8 cellular contexts compared by ENCODE assay signal in the genomic region with DNA sequence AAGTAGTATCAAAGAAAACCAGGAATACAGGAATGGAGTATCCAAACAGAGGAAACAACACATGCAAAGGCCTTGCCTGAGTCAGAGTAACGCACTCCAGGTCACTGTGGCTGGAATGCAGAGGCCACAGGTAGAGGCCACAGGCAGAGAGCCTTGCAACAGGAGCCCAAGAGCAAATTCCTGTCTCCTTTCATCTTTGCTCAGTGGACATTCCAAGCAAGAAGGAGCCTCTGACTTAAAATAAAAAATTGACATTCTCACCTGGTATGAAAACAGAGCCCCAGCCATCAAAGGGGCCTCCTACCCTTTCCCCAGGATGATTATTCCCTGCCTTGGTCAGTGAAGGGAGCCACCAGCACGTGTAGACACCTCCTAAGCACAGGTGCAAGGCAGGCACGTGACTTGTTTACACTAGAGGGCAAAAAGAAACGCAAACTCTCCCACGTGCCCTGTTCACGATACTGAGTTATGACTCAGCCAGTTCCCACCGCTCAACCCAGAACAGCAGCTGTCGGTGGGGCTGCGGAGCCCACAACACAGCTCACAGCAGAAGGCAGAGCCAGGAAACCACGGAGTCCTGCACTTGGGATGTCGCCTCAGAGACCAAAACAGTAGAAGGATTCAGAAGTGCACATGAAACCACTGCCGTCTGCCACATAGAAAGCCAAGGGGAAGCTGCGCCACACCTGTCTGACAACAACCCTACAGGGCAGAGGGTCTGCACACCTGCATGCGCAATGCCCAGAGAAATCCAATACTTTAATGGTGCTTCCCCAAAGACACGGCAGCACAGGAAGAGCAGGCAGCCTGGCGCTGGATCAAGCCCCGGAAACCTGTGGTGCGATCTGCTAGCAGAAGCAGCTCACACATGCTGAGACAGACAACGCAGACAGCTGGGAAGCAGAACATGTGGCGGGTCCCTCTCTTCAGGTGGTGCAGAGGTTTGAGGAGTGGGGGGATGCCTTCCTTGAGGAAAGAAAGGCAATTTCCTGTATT. TPM values are rescaled to one million over a fixed set of nuclear protein-coding genes. Genes with fewer than 3 reads are reported as not detected.
DNase-seq lines count a peak whose midpoint lies in the region; ATAC-seq and TF ChIP-seq lines count a peak whose summit lies in the region.

No MANE protein-coding gene starts in this region.

- H3K27me3 ChIP-seq in CD8-positive, alpha-beta T cell (ENCODE audit: insufficient read depth, low read length), result no peaks in the 10 kb centered on the region
- H3K27me3 ChIP-seq in foreskin keratinocyte, result no peaks in the 10 kb centered on the region

- H3K4me2 ChIP-seq in OCI-LY7 (ENCODE audit: low read length), result peak overlapping the region; percentile 54

- peak overlapping the region; percentile 64 for H2AFZ ChIP-seq in OCI-LY7 (ENCODE audit: low read length)

- H3K4me3 Mint-ChIP-seq in CD8-positive, alpha-beta T cell, result peak overlapping the region; percentile 85
- H3K4me3 Mint-ChIP-seq in activated T-helper 2 cell treated with anti-CD3 and anti-CD28 coated beads, Interferon-gamma antibody, Interleukin-2, Interleukin-4, amounts not matched to agents 10 μg/mL and 5 μg/mL and 100 μg/mL, durations not matched to agents 14 hours and 24 hours and 36 hours (ENCODE audit: low read depth), result peak overlapping the region; percentile 47

- no peak for TF ChIP-seq CTCF in CD8-positive, alpha-beta T cell (IDR thresholded peaks at IDR 0.05)
- no peak for TF ChIP-seq CTCF in OCI-LY7 (conservative IDR thresholded peaks at IDR 0.05; ENCODE audit: low read length)
- TF ChIP-seq CTCF in foreskin keratinocyte (conservative IDR thresholded peaks at IDR 0.05), result peak; percentile 46
- no peak for TF ChIP-seq CTCF in retinal pigment epithelial cell (conservative IDR thresholded peaks at IDR 0.05; ENCODE audit: low read depth, low read length)

- peak; percentile 87 for ATAC-seq in CD8-positive, alpha-beta T cell
- ATAC-seq in GM19467 (IDR thresholded peaks at IDR 0.05; ENCODE audit: unreplicated experiment) (peak; percentile 93), HG03571 (IDR thresholded peaks at IDR 0.05; ENCODE audit: unreplicated experiment) (peak; percentile 90), foreskin keratinocyte (peak; percentile 90)

- H3K4me3 ChIP-seq in CD8-positive, alpha-beta T cell (ENCODE audit: low read depth, low read length), result peak overlapping the region; percentile 57
- peak overlapping the region; percentile 47 for H3K4me3 ChIP-seq in OCI-LY7 (ENCODE audit: low read depth, low read length, poor library complexity, severe bottlenecking)
- no peak overlapping the region for H3K4me3 ChIP-seq in retinal pigment epithelial cell (ENCODE audit: low read length)

- H3K27ac Mint-ChIP-seq in CD8-positive, alpha-beta T cell, result peak overlapping the region; percentile 74
- H3K27ac Mint-ChIP-seq in activated T-helper 2 cell treated with anti-CD3 and anti-CD28 coated beads, Interferon-gamma antibody, Interleukin-2, Interleukin-4, amounts not matched to agents 10 μg/mL and 5 μg/mL and 100 μg/mL, durations not matched to agents 14 hours and 24 hours and 36 hours, result no peak overlapping the region

- H3K79me2 ChIP-seq in OCI-LY7 (ENCODE audit: insufficient read depth, low read depth, low read length), result no peaks in the 10 kb centered on the region

- H3K36me3 Mint-ChIP-seq in CD8-positive, alpha-beta T cell, result no peaks in the 10 kb centered on the region
- H3K36me3 Mint-ChIP-seq in activated T-helper 2 cell treated with anti-CD3 and anti-CD28 coated beads, Interferon-gamma antibody, Interleukin-2, Interleukin-4, amounts not matched to agents 10 μg/mL and 5 μg/mL and 100 μg/mL, durations not matched to agents 14 hours and 24 hours and 36 hours (ENCODE audit: low read depth), result no peaks in the 10 kb centered on the region

- BruUV-seq in OCI-LY7 (replicated peaks; lab: Mats Ljungman, UMichigan), result no TSS peak

- peak; percentile 2 to 74 (median 47) for DNase-seq in CD8-positive, alpha-beta T cell
- peak; percentile 25 for DNase-seq in OCI-LY7 (ENCODE audit: low spot score)
- DNase-seq in activated T-helper 2 cell treated with anti-CD3 and anti-CD28 coated beads, Interferon-gamma antibody, Interleukin-2, Interleukin-4, amounts not matched to agents 10 μg/mL and 5 μg/mL and 100 μg/mL, durations not matched to agents 14 hours and 24 hours and 36 hours (ENCODE audit: low spot score), result peak; percentile 20
- DNase-seq in foreskin keratinocyte, result peak; percentile 59 to 77
- peak; percentile 90 for DNase-seq in retinal pigment epithelial cell (ENCODE audit: low read depth)
- DNase-seq in epidermal melanocyte (ENCODE audit: insufficient read length, low spot score), result no peak

- POLR2A ChIA-PET in CD8-positive, alpha-beta T cell (lab: Charles Lee), result interaction anchor here (0.6 to 1.1 kb wide), 2 partner anchors 10 to 22 kb away, joined by 3 read pairs; no protein-coding TSS in a partner anchor
- POLR2A ChIA-PET in OCI-LY7 (lab: Charles Lee), result no interaction called here

- no peaks in the 10 kb centered on the region for H3K36me3 ChIP-seq in CD8-positive, alpha-beta T cell (ENCODE audit: insufficient read depth, low read length)
- H3K36me3 ChIP-seq in OCI-LY7 (ENCODE audit: insufficient read depth, low read length), result no peaks in the 10 kb centered on the region

- H3K9me3 Mint-ChIP-seq in CD8-positive, alpha-beta T cell, result no peaks in the 10 kb centered on the region
- H3K9me3 Mint-ChIP-seq in activated T-helper 2 cell treated with anti-CD3 and anti-CD28 coated beads, Interferon-gamma antibody, Interleukin-2, Interleukin-4, amounts not matched to agents 10 μg/mL and 5 μg/mL and 100 μg/mL, durations not matched to agents 14 hours and 24 hours and 36 hours, result no peaks in the 10 kb centered on the region

- peaks cover 12% of the 10 kb centered on the region for H3K4me1 ChIP-seq in CD8-positive, alpha-beta T cell (ENCODE audit: insufficient read depth, low read length)
- H3K4me1 ChIP-seq in OCI-LY7 (ENCODE audit: insufficient read depth, low read length, poor library complexity, severe bottlenecking) (no peaks in the 10 kb centered on the region), foreskin keratinocyte (peaks cover 31% of the 10 kb centered on the region)

- no peaks in the 10 kb centered on the region for H3K9me2 ChIP-seq in OCI-LY7 (ENCODE audit: insufficient read depth, low read length)

- peaks cover 17% of the 10 kb centered on the region for H3K4me1 Mint-ChIP-seq in CD8-positive, alpha-beta T cell (ENCODE audit: low read depth)
- peaks cover 10% of the 10 kb centered on the region for H3K4me1 Mint-ChIP-seq in activated T-helper 2 cell treated with anti-CD3 and anti-CD28 coated beads, Interferon-gamma antibody, Interleukin-2, Interleukin-4, amounts not matched to agents 10 μg/mL and 5 μg/mL and 100 μg/mL, durations not matched to agents 14 hours and 24 hours and 36 hours (ENCODE audit: low read depth)

- H3K9me3 ChIP-seq in CD8-positive, alpha-beta T cell (ENCODE audit: low read length), result no peaks in the 10 kb centered on the region
- H3K9me3 ChIP-seq in OCI-LY7 (ENCODE audit: low read length), result no peaks in the 10 kb centered on the region

- intact Hi-C loops in CD8-positive, alpha-beta T cell (cut with DNase I, micrococcal nuclease), result loop anchor here in 1 of 2 experiments (5.0 kb wide), 1 partner anchor 52 kb away; a partner anchor contains a TSS
- intact Hi-C loops in OCI-LY7 (cut with micrococcal nuclease; ENCODE audit: unreplicated experiment), result no loop called here
- intact Hi-C loops in activated T-helper 2 cell treated with anti-CD3 and anti-CD28 coated beads, Interferon-gamma antibody, Interleukin-2, Interleukin-4, amounts not matched to agents 10 μg/mL and 5 μg/mL and 100 μg/mL, durations not matched to agents 14 hours and 24 hours and 36 hours (cut with micrococcal nuclease), result no loop called here

- H3K27me3 Mint-ChIP-seq in CD8-positive, alpha-beta T cell (ENCODE audit: low read depth), result no peaks in the 10 kb centered on the region
- H3K27me3 Mint-ChIP-seq in activated T-helper 2 cell treated with anti-CD3 and anti-CD28 coated beads, Interferon-gamma antibody, Interleukin-2, Interleukin-4, amounts not matched to agents 10 μg/mL and 5 μg/mL and 100 μg/mL, durations not matched to agents 14 hours and 24 hours and 36 hours (ENCODE audit: low read depth), result peaks cover 38% of the 10 kb centered on the region

- no peaks in the 10 kb centered on the region for H4K20me1 ChIP-seq in OCI-LY7 (ENCODE audit: insufficient read depth, low read length)

- CTCF ChIA-PET in CD8-positive, alpha-beta T cell (lab: Charles Lee), result interaction anchor here (1.2 kb wide), 1 partner anchor 66 kb away, joined by 8 read pairs; no protein-coding TSS in a partner anchor
- CTCF ChIA-PET in OCI-LY7 (lab: Charles Lee; ENCODE audit: unreplicated experiment), result no interaction called here

- H3K27ac ChIP-seq in CD8-positive, alpha-beta T cell (ENCODE audit: low read depth, low read length), result no peak overlapping the region
- H3K27ac ChIP-seq in OCI-LY7 (ENCODE audit: low read depth, low read length, poor library complexity, severe bottlenecking), result no peak overlapping the region
- peak overlapping the region; percentile 73 for H3K27ac ChIP-seq in foreskin keratinocyte

RNA-seq across cellular contexts. Expression of a gene that starts 52.1 kb away (rescaled TPM):
- under 1 TPM in 1 of 2 experiments, not detected in 1; 0.56 TPM for total RNA-seq in CD8-positive, alpha-beta T cell
- not detected in 2 replicates for total RNA-seq in OCI-LY7 (2014; rRNA removed; shearing (Covaris generic))
- not detected in 2 replicates for total RNA-seq in OCI-LY7 (2022)
- total RNA-seq in activated T-helper 2 cell treated with anti-CD3 and anti-CD28 coated beads, Interferon-gamma antibody, Interleukin-2, Interleukin-4, amounts not matched to agents 10 μg/mL and 5 μg/mL and 100 μg/mL, durations not matched to agents 14 hours and 24 hours and 36 hours, result 3.3 and 4.3 TPM in 2 replicates
- total RNA-seq in foreskin keratinocyte, result 82.0 and 91.9 TPM in 2 replicates
- 70.5 and 97.0 TPM in 2 replicates for polyA plus RNA-seq in foreskin keratinocyte

Comparison
In these comparisons a context has a peak if more than half of its experiments do, and no peak if none do; other contexts are left out.
1. RNA of a gene that starts 52.1 kb away (total RNA-seq): 82.0 to 91.9 TPM in foreskin keratinocyte; 3.3 to 4.3 TPM in activated T-helper 2 cell treated with anti-CD3 and anti-CD28 coated beads, Interferon-gamma antibody, Interleukin-2, Interleukin-4, amounts not matched to agents 10 μg/mL and 5 μg/mL and 100 μg/mL, durations not matched to agents 14 hours and 24 hours and 36 hours, 0.56 TPM in CD8-positive, alpha-beta T cell and not detected in OCI-LY7; every median in the first group is over 10 times any median in the second.
2. Peak in every context shown above with its lines, with median percentiles within 50 percentile points of each other: ATAC-seq.